Comparison of ENCODE assay signal across 8 cellular contexts in the genomic region with DNA sequence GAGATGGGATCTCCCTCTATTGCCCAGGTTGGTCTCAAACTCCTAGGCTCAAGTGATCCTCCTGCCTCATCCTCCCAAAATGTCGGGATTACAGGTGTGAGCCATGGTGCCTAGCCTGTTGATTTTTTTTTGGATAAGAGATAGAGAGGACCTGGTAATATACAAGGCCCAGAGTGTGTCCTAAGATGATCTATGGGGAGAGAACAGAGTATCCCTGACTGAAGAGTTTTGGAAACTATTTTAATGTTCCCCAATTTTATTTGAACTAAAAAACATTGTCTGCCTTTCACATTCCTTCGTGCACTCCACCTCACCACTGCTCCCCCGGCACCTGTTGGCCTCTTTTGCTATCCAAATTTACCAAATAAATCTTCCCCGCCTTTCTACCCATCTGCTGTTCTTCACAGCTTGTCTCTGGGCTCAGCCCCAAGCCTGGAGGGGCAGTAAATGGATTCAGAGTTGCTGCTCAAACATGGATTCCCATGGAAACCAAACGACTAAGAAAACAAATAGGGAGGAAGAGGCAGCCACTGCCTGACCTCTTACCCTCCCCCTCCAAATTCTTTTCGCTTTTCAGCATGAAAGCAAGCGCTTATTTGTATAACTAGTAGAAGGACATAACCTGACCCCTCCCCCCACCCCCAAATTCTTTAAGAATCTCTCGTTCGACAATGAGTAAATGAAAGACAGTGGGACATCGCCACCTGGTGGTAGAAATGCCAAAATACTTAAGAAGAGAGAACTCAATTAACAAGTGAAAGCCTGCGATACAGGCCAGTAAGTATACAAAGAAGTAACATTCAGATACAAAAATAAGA. TPM values are rescaled to one million over a fixed set of nuclear protein-coding genes. Genes with fewer than 3 reads are reported as not detected.
DNase-seq lines count a peak whose midpoint lies in the region; ATAC-seq and TF ChIP-seq lines count a peak whose summit lies in the region.

No MANE protein-coding gene starts in this region.

- peak overlapping the region in 1 of 2 donors; percentile 24 for H3K9ac ChIP-seq in colonic mucosa (ENCODE audit: low read depth in 2 of 2, low read length in 2 of 2)

- ATAC-seq in HG02885 (IDR thresholded peaks at IDR 0.05; ENCODE audit: poor library complexity, unreplicated experiment) (peak; percentile 67), left colon (peak; percentile 74), HG02884 (IDR thresholded peaks at IDR 0.05; ENCODE audit: unreplicated experiment) (no peak)

- H3K4me1 ChIP-seq in colonic mucosa = no peaks in the 10 kb centered on the region

- DNase-seq in C1 segment of cervical spinal cord (lab: John Stamatoyannopoulos, UW) = peak in 12 of 14 donors; percentile 45 to 93 (median 59)
- DNase-seq in NCI-H446 treated with DMSO at 0.1 percent for 48 hours (lab: John Stamatoyannopoulos, UW) = peak; percentile 86
- peak; percentile 71 to 83 for DNase-seq in activated CD4-positive, alpha-beta T cell treated with anti-CD3 and anti-CD28 coated beads for 4 hours
- DNase-seq in colonic mucosa = peak; percentile 82
- DNase-seq in left colon = peak; percentile 46 to 78
- DNase-seq in stimulated activated CD4-positive, alpha-beta T cell treated with anti-CD3 and anti-CD28 coated beads, Interleukin-1b, Interleukin-23, amount 100 ng/mL, for 1 hour (ENCODE audit: low read depth in 2 of 2) = peak; percentile 58 to 59

- TF ChIP-seq CTCF in colonic mucosa (IDR thresholded peaks at IDR 0.05) = peak; percentile 59

- H3K9me3 ChIP-seq in colonic mucosa = no peaks in the 10 kb centered on the region

- no peak overlapping the region for H3K27ac ChIP-seq in colonic mucosa

- H3K36me3 ChIP-seq in colonic mucosa = no peaks in the 10 kb centered on the region

- H3K4me3 ChIP-seq in colonic mucosa = no peak overlapping the region

- intact Hi-C loops in colonic mucosa (cut with DNase I) (loop anchor here (5.0 kb wide), 1 partner anchor 60 kb away; no protein-coding TSS in a partner anchor), left colon (cut with DNase I, micrococcal nuclease) (no loop called here)

- H3K27me3 ChIP-seq in colonic mucosa = no peaks in the 10 kb centered on the region

RNA-seq across cellular contexts. Expression of gene OR10G3, which starts 22.6 kb away (rescaled TPM):
- total RNA-seq in colonic mucosa (not detected), left colon (not detected)

RNA-seq across cellular contexts. Expression of gene SALL2, which starts 31.1 kb away (rescaled TPM):
- total RNA-seq in colonic mucosa (1 to 10 TPM; 1.7 to 2.4 TPM), left colon (1 to 10 TPM; 1.1 to 3.8 TPM)

RNA-seq across cellular contexts. Expression of gene METTL3, which starts 46.2 kb away (rescaled TPM):
- total RNA-seq in colonic mucosa (10 to 100 TPM; 26.5 to 50.1 TPM), left colon (10 to 100 TPM; 24.2 to 28.9 TPM)
